5 cellular contexts compared by ENCODE assay signal in genomic region chr3:40021338-40021737, GRCh38.
"Had no signal": no experiment of that assay in that cellular context is flagged by ENCODE, and none has a peak within 500 bp of the region (broad histone marks: within the 10 kb centered on the region; RNA-seq: fewer than 3 reads in every experiment).

No MANE protein-coding gene starts in this region.

- ATAC-seq: GM23338, K562 had no signal

- DNase-seq: H9, HCEC 1CT, IMR-90 had no signal

- H3K4me3 ChIP-seq: GM23338, K562 had no signal

- H3K4me2 ChIP-seq: GM23338 had no signal

- H2AFZ ChIP-seq: GM23338 had no signal
